Comparison of ENCODE assay signal across 15 cellular contexts in the genomic region with DNA sequence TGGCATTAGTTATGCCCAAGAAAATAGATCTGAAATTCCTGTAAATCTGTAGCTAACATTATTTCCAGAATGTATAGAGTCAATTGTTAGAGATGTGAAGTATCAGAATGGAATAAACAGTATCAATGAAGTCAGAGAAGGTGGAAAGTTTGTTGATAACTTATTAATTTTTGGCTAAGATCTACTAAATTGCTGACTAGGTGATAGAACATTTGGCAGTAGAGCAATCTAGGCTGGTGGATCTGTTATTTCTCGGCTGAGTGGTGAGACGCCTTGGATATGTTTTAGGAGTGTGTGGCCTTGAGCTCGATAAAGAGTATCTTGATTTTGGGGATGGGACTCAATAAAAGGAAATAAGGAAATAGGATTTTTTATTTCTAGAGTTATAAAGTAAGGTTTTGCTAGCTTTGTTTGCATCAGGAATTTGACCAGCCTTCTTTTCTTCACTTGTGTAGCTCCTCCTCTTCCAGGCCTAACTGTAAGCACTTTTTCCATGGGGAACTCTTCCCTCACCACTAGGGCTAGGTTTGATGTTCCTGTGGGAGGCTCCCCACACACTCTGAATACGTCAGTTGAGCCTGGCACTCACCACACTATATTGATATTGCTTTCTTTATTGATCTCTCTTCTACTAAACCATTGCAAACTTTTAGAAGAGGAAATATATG.
DNase-seq lines count a peak whose midpoint lies in the region; ATAC-seq and TF ChIP-seq lines count a peak whose summit lies in the region.
"Had no signal": no experiment of that assay in that cellular context is flagged by ENCODE, and none has a peak within 500 bp of the region (broad histone marks: within the 10 kb centered on the region; RNA-seq: fewer than 3 reads in every experiment).

No MANE protein-coding gene starts in this region.

- no peak overlapping the region for H3K9ac ChIP-seq in GM23248
- H3K9ac ChIP-seq in endodermal cell (ENCODE audit: extremely low read depth, low read length, poor library complexity, severe bottlenecking) = no peak overlapping the region

- H3K9me3 Mint-ChIP-seq in WTC11 = no peaks in the 10 kb centered on the region
- H3K9me3 Mint-ChIP-seq in endodermal cell = no peaks in the 10 kb centered on the region
- H3K9me3 Mint-ChIP-seq: CD4-positive, alpha-beta T cell had no signal

- POLR2A ChIA-PET in WTC11 (lab: Charles Lee) = no interaction called here

- H3K36me3 ChIP-seq in GM23248 (ENCODE audit: low read depth) (no peaks in the 10 kb centered on the region), endodermal cell (ENCODE audit: control insufficient read depth, insufficient read depth, low read length) (no peaks in the 10 kb centered on the region), aorta (ENCODE audit: control insufficient read depth in 1 of 2, insufficient read depth in 2 of 2, low read length in 1 of 2) (no peaks in the 10 kb centered on the region), heart right ventricle (no peaks in the 10 kb centered on the region)
- H3K36me3 ChIP-seq: BE2C had no signal

- no peak overlapping the region for H2AFZ ChIP-seq in GM23248

- H3F3A ChIP-seq in GM23248 (ENCODE audit: insufficient read depth) = peaks cover 25% of the 10 kb centered on the region; the same call in 1 of the 2 replicates

- no peak overlapping the region for H3K4me3 Mint-ChIP-seq in WTC11
- H3K4me3 Mint-ChIP-seq in endodermal cell = no peak overlapping the region
- H3K4me3 Mint-ChIP-seq: CD4-positive, alpha-beta T cell had no signal

- no peaks in the 10 kb centered on the region for H3K4me1 Mint-ChIP-seq in WTC11
- H3K4me1 Mint-ChIP-seq in endodermal cell = no peaks in the 10 kb centered on the region

- in situ Hi-C loops in GM23248 (cut with MboI) = no loop called here

- H3K9me3 ChIP-seq in GM23248 (ENCODE audit: low read depth) (no peaks in the 10 kb centered on the region), endodermal cell (ENCODE audit: control insufficient read depth, low read length) (peaks cover under 1% of the 10 kb centered on the region), aorta (ENCODE audit: control insufficient read depth, low read length) (no peaks in the 10 kb centered on the region), heart right ventricle (peaks cover 0 to 3% (median 0%) of the 10 kb centered on the region in 11 donors)
- H3K9me3 ChIP-seq: BE2C had no signal

- H3K27me3 ChIP-seq in GM23248 (replicated peaks; ENCODE audit: insufficient read depth) (no peaks in the 10 kb centered on the region), endodermal cell (ENCODE audit: control insufficient read depth, insufficient read depth, low read length, poor library complexity, severe bottlenecking) (peaks cover 37% of the 10 kb centered on the region), aorta (ENCODE audit: control insufficient read depth in 1 of 2, insufficient read depth in 2 of 2, low read length in 1 of 2) (no peaks in the 10 kb centered on the region), heart right ventricle (no peaks in the 10 kb centered on the region)
- H3K27me3 ChIP-seq: BE2C had no signal

- no peak for TF ChIP-seq CTCF in WTC11 (IDR thresholded peaks at IDR 0.05)
- TF ChIP-seq CTCF in endodermal cell (conservative IDR thresholded peaks at IDR 0.05) = peak; percentile 54
- TF ChIP-seq CTCF in heart right ventricle (IDR thresholded peaks at IDR 0.05) = no peak

- no peaks in the 10 kb centered on the region for H3K79me2 ChIP-seq in GM23248 (ENCODE audit: insufficient read depth)

- no peaks in the 10 kb centered on the region for H3K27me3 Mint-ChIP-seq in WTC11 (ENCODE audit: low read depth)
- H3K27me3 Mint-ChIP-seq in endodermal cell (ENCODE audit: insufficient read depth) = peaks cover 13% of the 10 kb centered on the region
- H3K27me3 Mint-ChIP-seq: CD4-positive, alpha-beta T cell had no signal

- H3K36me3 Mint-ChIP-seq in WTC11 = no peaks in the 10 kb centered on the region
- H3K36me3 Mint-ChIP-seq in endodermal cell (ENCODE audit: low read depth) = no peaks in the 10 kb centered on the region

- H3K4me1 ChIP-seq in GM23248 (ENCODE audit: insufficient read depth) (peaks cover 28% of the 10 kb centered on the region), endodermal cell (ENCODE audit: control insufficient read depth, insufficient read depth, low read length) (no peaks in the 10 kb centered on the region), aorta (ENCODE audit: control insufficient read depth in 1 of 2, insufficient read depth in 2 of 2, low read length in 2 of 2) (peaks cover 3 to 11% of the 10 kb centered on the region in 2 donors), heart right ventricle (peaks cover 0 to 4% (median 0%) of the 10 kb centered on the region in 9 donors)
- H3K4me1 ChIP-seq: BE2C had no signal

- CTCF ChIA-PET in WTC11 (lab: Charles Lee) = interaction anchor here (0.6 to 1.6 kb wide), 8 partner anchors 11 to 396 kb away, joined by 3 to 6 read pairs (median 3); no protein-coding TSS in a partner anchor

- H3K27ac ChIP-seq in GM23248 (peak overlapping the region; percentile 31), endodermal cell (ENCODE audit: low read depth, low read length) (no peak overlapping the region), aorta (ENCODE audit: low read depth in 1 of 2, low read length in 2 of 2) (peak overlapping the region; percentile 22 to 75), heart right ventricle (no peak overlapping the region)

- H3K4me2 ChIP-seq in GM23248 (ENCODE audit: unreplicated experiment) = peak overlapping the region; percentile 18

- no peaks in the 10 kb centered on the region for H4K20me1 ChIP-seq in GM23248 (ENCODE audit: insufficient read depth)

- ATAC-seq in WTC11 (peak; percentile 89), aorta (ENCODE audit: low FRiP score) (no peak), heart right ventricle (no peak)
- ATAC-seq: Panc1 had no signal

- H3K4me3 ChIP-seq in GM23248 (no peak overlapping the region), endodermal cell (ENCODE audit: low read length) (no peak overlapping the region), aorta (ENCODE audit: low read length in 2 of 2) (no peak overlapping the region), heart right ventricle (no peak overlapping the region)

- DNase-seq in GM23248 (peak; percentile 25), WTC11 (ENCODE audit: low spot score) (no peak), endodermal cell (no peak), aorta (no peak), heart right ventricle (no peak), T-helper 9 cell (no peak), hepatic stellate cell (ENCODE audit: low spot score) (no peak)
- DNase-seq: BE2C; Calu3; CD4-positive, alpha-beta T cell; DMS53; NCI-H1105; NCI-H1694; NCI-H510A treated with DMSO at 0.1 percent for 48 hours had no signal

- no peaks in the 10 kb centered on the region for H3K9me2 ChIP-seq in GM23248 (ENCODE audit: insufficient read depth)

- H3K27ac Mint-ChIP-seq in WTC11 (no peak overlapping the region), endodermal cell (no peak overlapping the region)
- H3K27ac Mint-ChIP-seq: CD4-positive, alpha-beta T cell had no signal

- intact Hi-C loops in aorta (cut with DNase I) (no loop called here), heart right ventricle (cut with DNase I) (loop anchor here in 1 of 10 donors (5.0 kb wide), 1 partner anchor 134 kb away; no protein-coding TSS in a partner anchor)

- WGBS in GM23248 (ENCODE audit: low coverage in 1 of 2, low lambda C conversion rate in 2 of 2, missing lambda C conversion rate in 2 of 2), 2 experiments = 98 to 100% methylated on average over 4 of the region's 4 CpGs
- 92% methylated on average over 4 of the region's 4 CpGs; no CpG with 5 or more reads in 1 of the 2 experiments for WGBS in endodermal cell (ENCODE audit: insufficient coverage in 1 of 2, insufficient read length in 1 of 2), 2 experiments
- whole genome bisulfite sequencing in aorta, 2 donors = 80 to 84% methylated on average over 4 of the region's 4 CpGs
- WGBS in heart right ventricle, 2 donors = 87 to 90% methylated on average over 4 of the region's 4 CpGs

TF ChIP-seq in WTC11, 78 proteins besides CTCF, POLR2A, EP300 and RAD21 (continues in another document):
- TF ChIP-seq ZNF219 (CRISPR knock-in tag; IDR thresholded peaks at IDR 0.05; ENCODE audit: borderline replicate concordance) (no peak), CREM (CRISPR knock-in tag; IDR thresholded peaks at IDR 0.05) (no peak), NR2C2 (CRISPR knock-in tag; IDR thresholded peaks at IDR 0.05) (no peak), ZNF423 (CRISPR knock-in tag; IDR thresholded peaks at IDR 0.05) (no peak), SMAD3 (CRISPR knock-in tag; IDR thresholded peaks at IDR 0.05; ENCODE audit: borderline replicate concordance) (no peak), ZNF138 (CRISPR knock-in tag; conservative IDR thresholded peaks at IDR 0.05) (no peak), NFATC4 (CRISPR knock-in tag; IDR thresholded peaks at IDR 0.05) (no peak), PREB (CRISPR knock-in tag; IDR thresholded peaks at IDR 0.05; ENCODE audit: borderline replicate concordance) (no peak), RORB (CRISPR knock-in tag; IDR thresholded peaks at IDR 0.05) (no peak)
- TF ChIP-seq, protein P1, sequence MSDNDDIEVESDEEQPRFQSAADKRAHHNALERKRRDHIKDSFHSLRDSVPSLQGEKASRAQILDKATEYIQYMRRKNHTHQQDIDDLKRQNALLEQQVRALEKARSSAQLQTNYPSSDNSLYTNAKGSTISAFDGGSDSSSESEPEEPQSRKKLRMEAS (CRISPR knock-in tag; IDR thresholded peaks at IDR 0.05) = no peak
- TF ChIP-seq, protein P2, sequence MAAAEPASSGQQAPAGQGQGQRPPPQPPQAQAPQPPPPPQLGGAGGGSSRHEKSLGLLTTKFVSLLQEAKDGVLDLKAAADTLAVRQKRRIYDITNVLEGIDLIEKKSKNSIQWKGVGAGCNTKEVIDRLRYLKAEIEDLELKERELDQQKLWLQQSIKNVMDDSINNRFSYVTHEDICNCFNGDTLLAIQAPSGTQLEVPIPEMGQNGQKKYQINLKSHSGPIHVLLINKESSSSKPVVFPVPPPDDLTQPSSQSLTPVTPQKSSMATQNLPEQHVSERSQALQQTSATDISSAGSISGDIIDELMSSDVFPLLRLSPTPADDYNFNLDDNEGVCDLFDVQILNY (CRISPR knock-in tag; IDR thresholded peaks at IDR 0.05) = no peak
- TF ChIP-seq, protein P3, sequence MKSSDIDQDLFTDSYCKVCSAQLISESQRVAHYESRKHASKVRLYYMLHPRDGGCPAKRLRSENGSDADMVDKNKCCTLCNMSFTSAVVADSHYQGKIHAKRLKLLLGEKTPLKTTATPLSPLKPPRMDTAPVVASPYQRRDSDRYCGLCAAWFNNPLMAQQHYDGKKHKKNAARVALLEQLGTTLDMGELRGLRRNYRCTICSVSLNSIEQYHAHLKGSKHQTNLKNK (CRISPR knock-in tag; IDR thresholded peaks at IDR 0.05) = no peak

Comparison
In these comparisons a context has a peak if more than half of its experiments do, and no peak if none do; other contexts are left out.
1. H3K27ac ChIP-seq: peak in GM23248 (single experiment) and aorta (2 of 2); none in endodermal cell (single experiment) and heart right ventricle (0 of 10).